ENCODE assay signal across 22 cellular contexts in the genomic region with DNA sequence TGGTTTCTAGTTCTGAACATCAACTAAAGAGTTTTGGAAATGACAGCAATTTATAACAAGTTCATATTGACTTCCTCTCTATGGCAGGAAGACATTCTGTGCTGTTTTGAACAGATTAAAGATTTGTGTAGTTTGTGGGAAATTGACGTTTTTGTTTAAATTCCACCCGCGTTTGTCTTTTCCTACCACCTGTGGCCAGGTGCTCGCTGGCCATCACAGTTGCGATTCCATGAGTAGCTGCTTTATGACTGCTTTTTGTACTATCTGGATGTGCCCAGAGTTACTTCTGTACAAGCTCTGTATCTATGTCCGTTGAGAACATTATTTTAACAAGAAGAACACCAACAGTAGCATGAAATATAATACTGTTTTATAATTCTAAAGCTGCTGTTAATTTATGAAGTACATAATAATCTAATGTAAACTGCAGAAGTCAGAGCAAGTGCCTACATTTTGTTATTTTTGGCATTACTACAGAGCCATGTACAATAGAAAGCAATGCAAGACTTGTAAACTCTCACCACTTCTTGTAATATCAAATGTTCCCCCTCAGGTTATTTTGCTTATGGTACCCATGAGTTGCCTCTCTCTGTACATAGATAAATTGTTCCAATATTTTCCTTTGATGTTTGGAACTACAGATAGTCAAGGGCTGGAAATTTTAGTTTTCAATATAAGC. TPM values are rescaled to one million over a fixed set of nuclear protein-coding genes. Genes with fewer than 3 reads are reported as not detected.
DNase-seq lines count a peak whose midpoint lies in the region; ATAC-seq and TF ChIP-seq lines count a peak whose summit lies in the region.
"Had no signal": no experiment of that assay in that cellular context is flagged by ENCODE, and none has a peak within 500 bp of the region (broad histone marks: within the 10 kb centered on the region; RNA-seq: fewer than 3 reads in every experiment).

No MANE protein-coding gene starts in this region.

- H3K36me3 ChIP-seq in PC-3 (ENCODE audit: low read depth, low read length) (peaks cover 23% of the 10 kb centered on the region), mammary epithelial cell (ENCODE audit: insufficient read depth, low read length) (peaks cover 2% of the 10 kb centered on the region)
- H3K36me3 ChIP-seq in naive thymus-derived CD4-positive, alpha-beta T cell (ENCODE audit: control insufficient read depth in 2 of 3, insufficient read depth in 3 of 3, low read length in 3 of 3) = peaks cover 0 to 12% (median 4%) of the 10 kb centered on the region in 3 experiments

- H3K9me2 ChIP-seq in PC-3 (replicated peaks; ENCODE audit: low read length) = no peaks in the 10 kb centered on the region

- dilution Hi-C loops in mammary epithelial cell (cut with HindIII; ENCODE audit: low sequenced_read_pairs) = no loop called here

- H3F3A ChIP-seq in PC-3 (ENCODE audit: low read length, unreplicated experiment) = no peaks in the 10 kb centered on the region

- POLR2A ChIA-PET in PC-3 (lab: Charles Lee; ENCODE audit: unreplicated experiment) = no interaction called here
- POLR2A ChIA-PET in naive thymus-derived CD4-positive, alpha-beta T cell (lab: Charles Lee) = interaction anchor here (0.6 to 3.2 kb wide), 2 partner anchors 32 to 38 kb away, joined by 3 to 14 read pairs; no protein-coding TSS in a partner anchor

- H4K20me1 ChIP-seq in PC-3 (ENCODE audit: low read length) (no peaks in the 10 kb centered on the region), mammary epithelial cell (ENCODE audit: insufficient read depth, low read length) (no peaks in the 10 kb centered on the region)

- H3K4me1 Mint-ChIP-seq in T-helper 2 cell treated with Interferon-gamma antibody and Interleukin-4, amounts not matched to agents 5 μg/mL and 100 μg/mL, for 36 hours (ENCODE audit: low read depth) = peaks cover 9% of the 10 kb centered on the region
- H3K4me1 Mint-ChIP-seq in naive thymus-derived CD4-positive, alpha-beta T cell = peaks cover 0 to 13% (median 12%) of the 10 kb centered on the region in 7 donors

- H3K27ac Mint-ChIP-seq in T-helper 2 cell treated with Interferon-gamma antibody and Interleukin-4, amounts not matched to agents 5 μg/mL and 100 μg/mL, for 36 hours = no peak overlapping the region
- peak overlapping the region in 7 of 9 donors; percentile 4 to 65 (median 49) for H3K27ac Mint-ChIP-seq in naive thymus-derived CD4-positive, alpha-beta T cell
- H3K27ac Mint-ChIP-seq: CD4-positive, alpha-beta T cell had no signal

- TF ChIP-seq CTCF in PC-3 (conservative IDR thresholded peaks at IDR 0.05; ENCODE audit: low read depth, low read length) (no peak), mammary epithelial cell (conservative IDR thresholded peaks at IDR 0.05 in 1 of 2, IDR thresholded peaks at IDR 0.05 in 1 of 2; ENCODE audit: extremely low read depth in 1 of 2, insufficient read depth in 1 of 2, low read depth in 1 of 2, low read length in 2 of 2) (no peak)

- H3K4me2 ChIP-seq in PC-3 (ENCODE audit: low read length) (no peak overlapping the region), mammary epithelial cell (ENCODE audit: insufficient read depth, low read depth, low read length) (no peak overlapping the region)

- CTCF ChIA-PET in PC-3 (lab: Charles Lee) = no interaction called here
- CTCF ChIA-PET in mammary epithelial cell (lab: Charles Lee; ENCODE audit: low non-redundant PET) = no interaction called here
- CTCF ChIA-PET in naive thymus-derived CD4-positive, alpha-beta T cell (lab: Charles Lee) = interaction anchor here (0.6 to 0.7 kb wide), 2 partner anchors 119 to 1342 kb away, joined by 3 read pairs; no protein-coding TSS in a partner anchor

- H2AFZ ChIP-seq in PC-3 (ENCODE audit: low read length) = no peak overlapping the region
- H2AFZ ChIP-seq in mammary epithelial cell (ENCODE audit: low read depth, low read length) = no peak overlapping the region

- peaks cover 25% of the 10 kb centered on the region for H3K36me3 Mint-ChIP-seq in T-helper 2 cell treated with Interferon-gamma antibody and Interleukin-4, amounts not matched to agents 5 μg/mL and 100 μg/mL, for 36 hours (ENCODE audit: low read depth)
- peaks cover 0 to 24% (median 17%) of the 10 kb centered on the region in 5 donors for H3K36me3 Mint-ChIP-seq in naive thymus-derived CD4-positive, alpha-beta T cell

- peak overlapping the region; percentile 33 for H3K4me3 Mint-ChIP-seq in T-helper 2 cell treated with Interferon-gamma antibody and Interleukin-4, amounts not matched to agents 5 μg/mL and 100 μg/mL, for 36 hours
- H3K4me3 Mint-ChIP-seq in naive thymus-derived CD4-positive, alpha-beta T cell = peak overlapping the region in 1 of 10 donors; percentile 11
- H3K4me3 Mint-ChIP-seq: CD4-positive, alpha-beta T cell had no signal

- H3K27ac ChIP-seq in PC-3 (ENCODE audit: low read length) (no peak overlapping the region), mammary epithelial cell (ENCODE audit: insufficient read depth, low read depth, low read length) (no peak overlapping the region)
- H3K27ac ChIP-seq in naive thymus-derived CD4-positive, alpha-beta T cell (ENCODE audit: low read depth, low read length) = no peak overlapping the region
- H3K27ac ChIP-seq: 22Rv1, HL-60, SK-N-MC had no signal

- H3K9me3 Mint-ChIP-seq in T-helper 2 cell treated with Interferon-gamma antibody and Interleukin-4, amounts not matched to agents 5 μg/mL and 100 μg/mL, for 36 hours = no peaks in the 10 kb centered on the region
- H3K9me3 Mint-ChIP-seq in naive thymus-derived CD4-positive, alpha-beta T cell = no peaks in the 10 kb centered on the region
- H3K9me3 Mint-ChIP-seq: CD4-positive, alpha-beta T cell had no signal

- H3K4me1 ChIP-seq in PC-3 (ENCODE audit: insufficient read depth, low read length) = no peaks in the 10 kb centered on the region
- H3K4me1 ChIP-seq in mammary epithelial cell (ENCODE audit: insufficient read depth, low read length) = no peaks in the 10 kb centered on the region
- H3K4me1 ChIP-seq in naive thymus-derived CD4-positive, alpha-beta T cell (ENCODE audit: control insufficient read depth in 2 of 2, insufficient read depth in 2 of 2, low read length in 2 of 2) = no peaks in the 10 kb centered on the region

- H3K27me3 ChIP-seq in PC-3 (ENCODE audit: low read length) (no peaks in the 10 kb centered on the region), mammary epithelial cell (ENCODE audit: insufficient read depth, low read length) (no peaks in the 10 kb centered on the region)
- H3K27me3 ChIP-seq in naive thymus-derived CD4-positive, alpha-beta T cell (ENCODE audit: control insufficient read depth in 2 of 2, insufficient read depth in 2 of 2, low read length in 2 of 2) = no peaks in the 10 kb centered on the region
- H3K27me3 ChIP-seq: MG63 had no signal

- no peak for DNase-seq in T-helper 2 cell treated with Interferon-gamma antibody and Interleukin-4, amounts not matched to agents 5 μg/mL and 100 μg/mL, for 36 hours (ENCODE audit: low spot score)
- no peak for DNase-seq in T-helper 2 cell
- DNase-seq in PC-3 = no peak
- no peak for DNase-seq in mammary epithelial cell
- DNase-seq in naive thymus-derived CD4-positive, alpha-beta T cell = no peak
- DNase-seq: CD4-positive, alpha-beta T cell; DMS153; GDM1; IMR-90; MG63; NCI-H1048; NCI-H1436; NCI-H2029; NCI-H2171; NCI-H526; Right ventricle myocardium superior had no signal

- H3K4me3 ChIP-seq in PC-3 (ENCODE audit: low read length) (no peak overlapping the region), mammary epithelial cell (replicated peaks in 1 of 3; ENCODE audit: insufficient read depth in 1 of 3, low read depth in 2 of 3, low read length in 3 of 3) (no peak overlapping the region)
- H3K4me3 ChIP-seq in naive thymus-derived CD4-positive, alpha-beta T cell (ENCODE audit: low read length) = no peak overlapping the region
- H3K4me3 ChIP-seq: MG63, SK-N-MC had no signal

- intact Hi-C loops in PC-3 (cut with micrococcal nuclease) (no loop called here), mammary epithelial cell (cut with micrococcal nuclease) (no loop called here)
- intact Hi-C loops in naive thymus-derived CD4-positive, alpha-beta T cell (cut with micrococcal nuclease) = no loop called here

- no peaks in the 10 kb centered on the region for H3K9me3 ChIP-seq in PC-3 (ENCODE audit: low read length)
- no peaks in the 10 kb centered on the region for H3K9me3 ChIP-seq in mammary epithelial cell (replicated peaks; ENCODE audit: insufficient read depth, low read length)
- H3K9me3 ChIP-seq in naive thymus-derived CD4-positive, alpha-beta T cell (ENCODE audit: control insufficient read depth in 2 of 3, low read length in 3 of 3) = no peaks in the 10 kb centered on the region
- H3K9me3 ChIP-seq: MG63 had no signal

- 90% methylated on average over 6 of the region's 6 CpGs for WGBS in mammary epithelial cell (ENCODE audit: low coverage, missing lambda C conversion rate)

- BruUV-seq in PC-3 (replicated peaks; lab: Mats Ljungman, UMichigan) (no TSS peak), mammary epithelial cell (replicated peaks; lab: Mats Ljungman, UMichigan) (TSS peak; percentile 2)

- peak; percentile 29 for ATAC-seq in PC-3
- ATAC-seq in naive thymus-derived CD4-positive, alpha-beta T cell = no peak
- no peak for ATAC-seq in HG03135 (IDR thresholded peaks at IDR 0.05; ENCODE audit: unreplicated experiment)
- no peak for ATAC-seq in GM19023 (IDR thresholded peaks at IDR 0.05; ENCODE audit: unreplicated experiment)
- no peak for ATAC-seq in GM18868 (IDR thresholded peaks at IDR 0.05; ENCODE audit: unreplicated experiment)

- H3K9ac ChIP-seq in PC-3 (ENCODE audit: low read length) (no peak overlapping the region), mammary epithelial cell (ENCODE audit: insufficient read depth, low read length) (no peak overlapping the region)

- in situ Hi-C loops in mammary epithelial cell (cut with MboI; ENCODE audit: low sequenced_read_pairs in 2 of 2) = no loop called here

- H3K79me2 ChIP-seq in PC-3 (ENCODE audit: low read length) (no peaks in the 10 kb centered on the region), mammary epithelial cell (ENCODE audit: insufficient read depth, low read length) (no peaks in the 10 kb centered on the region)

- H3K27me3 Mint-ChIP-seq in T-helper 2 cell treated with Interferon-gamma antibody and Interleukin-4, amounts not matched to agents 5 μg/mL and 100 μg/mL, for 36 hours (ENCODE audit: low read depth) = no peaks in the 10 kb centered on the region
- H3K27me3 Mint-ChIP-seq in naive thymus-derived CD4-positive, alpha-beta T cell = no peaks in the 10 kb centered on the region
- H3K27me3 Mint-ChIP-seq: CD4-positive, alpha-beta T cell had no signal

RNA-seq across cellular contexts. Expression of a gene that starts 33.5 kb away (rescaled TPM):
- total RNA-seq in PC-3 (2014; rRNA removed) (17.5 and 20.3 TPM in 2 replicates), mammary epithelial cell (10 to 100 TPM in 1 of 2 donors, 1 to 10 TPM in 1; 5.0 to 16.1 TPM)
- 14.6 TPM for polyA plus RNA-seq in mammary epithelial cell
- polyA minus RNA-seq in mammary epithelial cell = 22.4 TPM
- total RNA-seq in naive thymus-derived CD4-positive, alpha-beta T cell = 10 to 100 TPM; 15.3 to 26.7 (median 25.5) TPM
- 10 to 100 TPM; 13.8 to 25.7 TPM for polyA plus RNA-seq in naive thymus-derived CD4-positive, alpha-beta T cell
